Comparison of ENCODE assay signal across 8 cellular contexts in the genomic region with DNA sequence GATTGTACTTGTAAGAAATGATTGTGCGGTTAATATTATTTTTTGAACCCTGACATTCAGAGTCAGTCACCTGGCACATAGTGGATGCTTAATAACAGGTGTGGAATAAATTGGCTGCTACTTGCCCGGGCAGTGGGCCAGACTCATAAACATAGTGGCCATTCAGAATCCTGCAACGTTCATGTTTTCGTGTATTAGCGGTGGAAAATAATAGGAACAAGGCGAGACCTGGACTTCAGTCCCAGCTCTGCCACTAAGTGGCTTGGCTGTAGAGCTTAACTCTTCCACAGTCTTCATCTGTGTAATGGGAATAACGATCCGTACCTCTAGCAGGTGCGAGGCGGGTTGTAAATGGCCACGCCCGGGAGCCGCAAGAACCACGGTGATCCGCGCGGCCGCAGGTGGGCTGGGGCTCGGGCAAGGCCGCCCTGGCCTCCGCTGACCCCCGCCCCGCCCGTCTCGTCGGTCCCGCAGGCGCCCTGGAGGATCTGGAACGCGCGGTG. TPM values are rescaled to one million over a fixed set of nuclear protein-coding genes. Genes with fewer than 3 reads are reported as not detected.
DNase-seq lines count a peak whose midpoint lies in the region; ATAC-seq and TF ChIP-seq lines count a peak whose summit lies in the region.

No MANE protein-coding gene starts in this region.

- H4K20me1 ChIP-seq in SU-DHL-6 (ENCODE audit: low read depth, low read length): no peaks in the 10 kb centered on the region

- H2AFZ ChIP-seq in SU-DHL-6 (ENCODE audit: low read depth, low read length, severe bottlenecking): peak overlapping the region; percentile 84

- peaks cover 6% of the 10 kb centered on the region for H3K36me3 Mint-ChIP-seq in CD4-positive, CD25-positive, alpha-beta regulatory T cell
- H3K36me3 Mint-ChIP-seq in progenitor cell of endocrine pancreas (ENCODE audit: insufficient read depth): no peaks in the 10 kb centered on the region

- no peak for ATAC-seq in CD4-positive, CD25-positive, alpha-beta regulatory T cell (ENCODE audit: low read depth in 2 of 2)
- ATAC-seq in HG02938 (IDR thresholded peaks at IDR 0.05; ENCODE audit: unreplicated experiment) (peak; percentile 16), GM21529 (IDR thresholded peaks at IDR 0.05; ENCODE audit: unreplicated experiment) (no peak)

- H3K27ac Mint-ChIP-seq in CD4-positive, CD25-positive, alpha-beta regulatory T cell: peak overlapping the region; percentile 47 to 84 (median 83)
- peak overlapping the region; percentile 91 for H3K27ac Mint-ChIP-seq in progenitor cell of endocrine pancreas

- peak in 1 of 3 donors; percentile 14 for DNase-seq in CD4-positive, CD25-positive, alpha-beta regulatory T cell
- DNase-seq in fibroblast of the aortic adventitia (ENCODE audit: low read depth): peak; percentile 19
- no peak for DNase-seq in progenitor cell of endocrine pancreas (ENCODE audit: low spot score, unreplicated experiment)
- DNase-seq in ureter (ENCODE audit: low spot score): no peak
- no peak for DNase-seq in GM13976 (ENCODE audit: low spot score)

- no peaks in the 10 kb centered on the region for H3K9me3 ChIP-seq in CD4-positive, CD25-positive, alpha-beta regulatory T cell (ENCODE audit: control insufficient read depth in 2 of 2, low read length in 2 of 2)
- no peaks in the 10 kb centered on the region for H3K9me3 ChIP-seq in SU-DHL-6 (ENCODE audit: insufficient read depth, low read length)

- H3K9me2 ChIP-seq in SU-DHL-6 (replicated peaks; ENCODE audit: insufficient read depth, low read length): no peaks in the 10 kb centered on the region

- no peaks in the 10 kb centered on the region for H3K36me3 ChIP-seq in CD4-positive, CD25-positive, alpha-beta regulatory T cell (ENCODE audit: control insufficient read depth, insufficient read depth, low read length)
- H3K36me3 ChIP-seq in SU-DHL-6 (ENCODE audit: low read length): no peaks in the 10 kb centered on the region

- peak overlapping the region; percentile 85 to 95 (median 92) for H3K4me3 Mint-ChIP-seq in CD4-positive, CD25-positive, alpha-beta regulatory T cell
- H3K4me3 Mint-ChIP-seq in progenitor cell of endocrine pancreas (ENCODE audit: low read depth): peak overlapping the region; percentile 97

- peak overlapping the region; percentile 62 for H3K4me2 ChIP-seq in SU-DHL-6 (ENCODE audit: low read depth, low read length, poor library complexity, severe bottlenecking)

- peaks cover 26% of the 10 kb centered on the region for H3K4me1 ChIP-seq in CD4-positive, CD25-positive, alpha-beta regulatory T cell (ENCODE audit: control insufficient read depth, insufficient read depth, low read length, poor library complexity, severe bottlenecking)

- H3K9ac ChIP-seq in SU-DHL-6 (ENCODE audit: low read length): peak overlapping the region; percentile 62

- H3K79me2 ChIP-seq in SU-DHL-6 (ENCODE audit: insufficient read depth, low read length): no peaks in the 10 kb centered on the region

- H3K4me3 ChIP-seq in CD4-positive, CD25-positive, alpha-beta regulatory T cell (ENCODE audit: low read depth, low read length): peak overlapping the region; percentile 83
- H3K4me3 ChIP-seq in SU-DHL-6 (ENCODE audit: insufficient read depth, low read length, poor library complexity, severe bottlenecking) (peak overlapping the region; percentile 86), fibroblast of the aortic adventitia (ENCODE audit: low read depth, low read length) (peak overlapping the region; percentile 70)

- peaks cover 10% of the 10 kb centered on the region; the same call in 1 of the 2 replicates for H3F3A ChIP-seq in SU-DHL-6 (ENCODE audit: insufficient read depth)

- in situ Hi-C loops in GM13976 (cut with MboI; ENCODE audit: low sequenced_read_pairs, unreplicated experiment): no loop called here

- H3K27me3 ChIP-seq in CD4-positive, CD25-positive, alpha-beta regulatory T cell (ENCODE audit: control insufficient read depth, insufficient read depth, low read length): no peaks in the 10 kb centered on the region
- H3K27me3 ChIP-seq in SU-DHL-6 (ENCODE audit: low read length): no peaks in the 10 kb centered on the region

- peaks cover 8 to 49% (median 30%) of the 10 kb centered on the region in 4 donors for H3K4me1 Mint-ChIP-seq in CD4-positive, CD25-positive, alpha-beta regulatory T cell
- H3K4me1 Mint-ChIP-seq in progenitor cell of endocrine pancreas (ENCODE audit: low read depth): peaks cover 23% of the 10 kb centered on the region

- TF ChIP-seq CTCF in SU-DHL-6 (IDR thresholded peaks at IDR 0.05; ENCODE audit: insufficient read depth, low read length, poor library complexity, severe bottlenecking) (no peak), fibroblast of the aortic adventitia (IDR thresholded peaks at IDR 0.05; ENCODE audit: insufficient read depth, low read length) (no peak), progenitor cell of endocrine pancreas (IDR thresholded peaks at IDR 0.05; ENCODE audit: unreplicated experiment) (no peak), GM13976 (IDR thresholded peaks at IDR 0.05; ENCODE audit: borderline replicate concordance, control extremely low read depth, extremely low read depth, insufficient read depth, missing control alignments) (no peak)

- H3K27me3 Mint-ChIP-seq in CD4-positive, CD25-positive, alpha-beta regulatory T cell: no peaks in the 10 kb centered on the region
- H3K27me3 Mint-ChIP-seq in progenitor cell of endocrine pancreas: no peaks in the 10 kb centered on the region

- H3K27ac ChIP-seq in CD4-positive, CD25-positive, alpha-beta regulatory T cell (ENCODE audit: insufficient read depth, low read length, poor library complexity, severe bottlenecking): no peak overlapping the region
- no peak overlapping the region for H3K27ac ChIP-seq in SU-DHL-6 (ENCODE audit: low read depth, low read length)

- H3K9me3 Mint-ChIP-seq in CD4-positive, CD25-positive, alpha-beta regulatory T cell: no peaks in the 10 kb centered on the region
- H3K9me3 Mint-ChIP-seq in progenitor cell of endocrine pancreas (ENCODE audit: low read depth): no peaks in the 10 kb centered on the region

RNA-seq across cellular contexts. Expression of gene TMEM25, which starts 0.8 kb away (rescaled TPM):
- 10.7 TPM for total RNA-seq in CD4-positive, CD25-positive, alpha-beta regulatory T cell
- 10 to 100 TPM in 3 of 4 donors, 1 to 10 TPM in 1; 10.0 to 17.3 (median 14.2) TPM for polyA plus RNA-seq in CD4-positive, CD25-positive, alpha-beta regulatory T cell
- total RNA-seq in fibroblast of the aortic adventitia (ENCODE audit: low replicate concordance): 7.7 and 10.3 TPM in 2 replicates
- 53.5 and 59.5 TPM in 2 replicates for total RNA-seq in progenitor cell of endocrine pancreas
- total RNA-seq in ureter: 27.9 TPM

RNA-seq across cellular contexts. Expression of gene TTC36, which starts 3.0 kb away (rescaled TPM):
- not detected for total RNA-seq in CD4-positive, CD25-positive, alpha-beta regulatory T cell
- under 1 TPM; 0.22 to 0.87 (median 0.50) TPM for polyA plus RNA-seq in CD4-positive, CD25-positive, alpha-beta regulatory T cell
- total RNA-seq in fibroblast of the aortic adventitia (ENCODE audit: low replicate concordance): 0.81 TPM in 1 of 2 replicates, not detected in the other
- 2.2 and 3.3 TPM in 2 replicates for total RNA-seq in progenitor cell of endocrine pancreas
- total RNA-seq in ureter: 0.60 TPM

RNA-seq across cellular contexts. Expression of gene IFT46, which starts 35.5 kb away (rescaled TPM):
- total RNA-seq in CD4-positive, CD25-positive, alpha-beta regulatory T cell: 3.7 TPM
- polyA plus RNA-seq in CD4-positive, CD25-positive, alpha-beta regulatory T cell: 1 to 10 TPM; 4.0 to 8.5 (median 6.6) TPM
- total RNA-seq in fibroblast of the aortic adventitia (ENCODE audit: low replicate concordance) (46.5 and 66.6 TPM in 2 replicates), progenitor cell of endocrine pancreas (23.5 and 23.7 TPM in 2 replicates), ureter (26.7 TPM)

RNA-seq across cellular contexts. Expression of gene ARCN1, which starts 42.0 kb away (rescaled TPM):
- 76.6 TPM for total RNA-seq in CD4-positive, CD25-positive, alpha-beta regulatory T cell
- polyA plus RNA-seq in CD4-positive, CD25-positive, alpha-beta regulatory T cell: 100 to 1,000 TPM; 131 to 169 (median 153) TPM
- 72.4 and 210 TPM in 2 replicates for total RNA-seq in fibroblast of the aortic adventitia (ENCODE audit: low replicate concordance)
- 112 TPM in 2 replicates for total RNA-seq in progenitor cell of endocrine pancreas
- total RNA-seq in ureter: 118 TPM
